19 cellular contexts compared by ENCODE assay signal in genomic region chr1:9115656-9116205, GRCh38. TPM values are rescaled to one million over a fixed set of nuclear protein-coding genes. Genes with fewer than 3 reads are reported as not detected.
A peak's percentile ranks its signal among the peaks of the same experiment; 100 is the strongest.
DNase-seq lines count a peak whose midpoint lies in the region; ATAC-seq and TF ChIP-seq lines count a peak whose summit lies in the region.
"Had no signal": no experiment of that assay in that cellular context is flagged by ENCODE, and none has a peak within 500 bp of the region (broad histone marks: within the 10 kb centered on the region; RNA-seq: fewer than 3 reads in every experiment).

No MANE protein-coding gene starts in this region.

- H3K4me1 Mint-ChIP-seq in activated CD8-positive, alpha-beta T cell treated with anti-CD3 and anti-CD28 coated beads for 36 hours (ENCODE audit: low read depth) = peaks cover 2% of the 10 kb centered on the region
- peaks cover 15% of the 10 kb centered on the region for H3K4me1 Mint-ChIP-seq in activated CD8-positive, alpha-beta T cell treated with anti-CD3 and anti-CD28 coated beads, Interleukin-2, amount 10 ng/mL, durations not matched to agents 7 days and 5 days (ENCODE audit: low read depth)

- H3K27ac Mint-ChIP-seq in activated CD8-positive, alpha-beta T cell treated with anti-CD3 and anti-CD28 coated beads for 36 hours = no peak overlapping the region
- no peak overlapping the region for H3K27ac Mint-ChIP-seq in activated CD8-positive, alpha-beta T cell treated with anti-CD3 and anti-CD28 coated beads, Interleukin-2, amount 10 ng/mL, durations not matched to agents 7 days and 5 days
- H3K27ac Mint-ChIP-seq: activated CD4-positive, alpha-beta memory T cell treated with anti-CD3 and anti-CD28 coated beads for 36 hours; activated naive CD8-positive, alpha-beta T cell treated with anti-CD3 and anti-CD28 coated beads, Interleukin-2, amount 50 U/mL, for 24 hours; endodermal cell had no signal

- 47 to 62% methylated on average over 1 of the region's 1 CpG for WGBS in esophagus, 2 donors
- WGBS in suprapubic skin = 17% methylated on average over 1 of the region's 1 CpG

- peaks cover 4 to 11% of the 10 kb centered on the region in 2 donors for H3K4me1 ChIP-seq in esophagus (ENCODE audit: control insufficient read depth in 2 of 2, insufficient read depth in 2 of 2, low read length in 1 of 2)
- peaks cover 23% of the 10 kb centered on the region for H3K4me1 ChIP-seq in suprapubic skin

- no peak for TF ChIP-seq POLR2A in suprapubic skin (IDR thresholded peaks at IDR 0.05)

- no peak for TF ChIP-seq CTCF in activated CD8-positive, alpha-beta T cell treated with anti-CD3 and anti-CD28 coated beads for 36 hours (IDR thresholded peaks at IDR 0.05)
- no peak for TF ChIP-seq CTCF in suprapubic skin (IDR thresholded peaks at IDR 0.05)

- H3K9me3 ChIP-seq in esophagus (ENCODE audit: control insufficient read depth in 2 of 2, insufficient read depth in 1 of 2, low read depth in 1 of 2, low read length in 1 of 2) (no peaks in the 10 kb centered on the region), suprapubic skin (no peaks in the 10 kb centered on the region)
- H3K9me3 ChIP-seq: Caco-2, right atrium auricular region had no signal

- peak; percentile 35 for ATAC-seq in activated CD8-positive, alpha-beta T cell treated with anti-CD3 and anti-CD28 coated beads for 36 hours
- no peak for ATAC-seq in activated CD8-positive, alpha-beta T cell treated with anti-CD3 and anti-CD28 coated beads, Interleukin-2, amount 10 ng/mL, durations not matched to agents 7 days and 5 days
- ATAC-seq in GM18907 (IDR thresholded peaks at IDR 0.05; ENCODE audit: unreplicated experiment) = no peak
- ATAC-seq: activated naive CD8-positive, alpha-beta T cell treated with anti-CD3 and anti-CD28 coated beads, Interleukin-2, amount 50 U/mL, for 24 hours had no signal

- H3K27me3 Mint-ChIP-seq in activated CD8-positive, alpha-beta T cell treated with anti-CD3 and anti-CD28 coated beads for 36 hours = no peaks in the 10 kb centered on the region
- no peaks in the 10 kb centered on the region for H3K27me3 Mint-ChIP-seq in activated CD8-positive, alpha-beta T cell treated with anti-CD3 and anti-CD28 coated beads, Interleukin-2, amount 10 ng/mL, durations not matched to agents 7 days and 5 days (ENCODE audit: low read depth)
- H3K27me3 Mint-ChIP-seq: activated CD4-positive, alpha-beta memory T cell treated with anti-CD3 and anti-CD28 coated beads for 36 hours; activated naive CD8-positive, alpha-beta T cell treated with anti-CD3 and anti-CD28 coated beads, Interleukin-2, amount 50 U/mL, for 24 hours had no signal

- CTCF ChIA-PET in activated CD8-positive, alpha-beta T cell treated with anti-CD3 and anti-CD28 coated beads for 36 hours (lab: Charles Lee) = interaction anchor here (0.9 to 2.5 kb wide), 5 partner anchors 13 to 81 kb away, joined by 3 to 11 read pairs (median 4); no protein-coding TSS in a partner anchor
- CTCF ChIA-PET in activated CD8-positive, alpha-beta T cell treated with anti-CD3 and anti-CD28 coated beads, Interleukin-2, amount 10 ng/mL, durations not matched to agents 7 days and 5 days (lab: Charles Lee) = interaction anchor here (0.6 to 1.4 kb wide), 3 partner anchors 26 to 476 kb away, joined by 3 to 9 read pairs (median 4); no protein-coding TSS in a partner anchor

- TF ChIP-seq EP300 in suprapubic skin (IDR thresholded peaks at IDR 0.05) = no peak

- H3K36me3 Mint-ChIP-seq in activated CD8-positive, alpha-beta T cell treated with anti-CD3 and anti-CD28 coated beads for 36 hours (ENCODE audit: low read depth) = no peaks in the 10 kb centered on the region
- H3K36me3 Mint-ChIP-seq in activated CD8-positive, alpha-beta T cell treated with anti-CD3 and anti-CD28 coated beads, Interleukin-2, amount 10 ng/mL, durations not matched to agents 7 days and 5 days (ENCODE audit: low read depth) = no peaks in the 10 kb centered on the region
- H3K36me3 Mint-ChIP-seq: activated CD4-positive, alpha-beta memory T cell treated with anti-CD3 and anti-CD28 coated beads for 36 hours had no signal

- intact Hi-C loops in activated CD8-positive, alpha-beta T cell treated with anti-CD3 and anti-CD28 coated beads for 36 hours (cut with micrococcal nuclease) = no loop called here

- no peak for DNase-seq in activated CD8-positive, alpha-beta T cell treated with anti-CD3 and anti-CD28 coated beads for 36 hours
- DNase-seq in activated CD8-positive, alpha-beta T cell treated with anti-CD3 and anti-CD28 coated beads, Interleukin-2, amount 10 ng/mL, durations not matched to agents 7 days and 5 days = no peak
- DNase-seq in NAMALWA (ENCODE audit: low spot score) (peak; percentile 33), suprapubic skin (ENCODE audit: low spot score in 2 of 2) (no peak), HuH-7 (ENCODE audit: low spot score) (no peak), NCI-H1105 treated with DMSO at 0.1 percent for 48 hours (lab: John Stamatoyannopoulos, UW) (no peak)
- DNase-seq: activated CD4-positive, alpha-beta memory T cell treated with anti-CD3 and anti-CD28 coated beads for 36 hours; activated naive CD8-positive, alpha-beta T cell treated with anti-CD3 and anti-CD28 coated beads, Interleukin-2, amount 50 U/mL, for 24 hours; Caco-2; central memory CD4-positive, alpha-beta T cell; endodermal cell; MM.1S; NCI-H2107; PC-9 had no signal

- POLR2A ChIA-PET in activated CD8-positive, alpha-beta T cell treated with anti-CD3 and anti-CD28 coated beads for 36 hours (lab: Charles Lee) = no interaction called here
- POLR2A ChIA-PET in activated CD8-positive, alpha-beta T cell treated with anti-CD3 and anti-CD28 coated beads, Interleukin-2, amount 10 ng/mL, durations not matched to agents 7 days and 5 days (lab: Charles Lee) = interaction anchor here (0.6 kb wide), 1 partner anchor 193 kb away, joined by 4 read pairs; no protein-coding TSS in a partner anchor

- no peak overlapping the region for H3K4me3 Mint-ChIP-seq in activated CD8-positive, alpha-beta T cell treated with anti-CD3 and anti-CD28 coated beads for 36 hours
- H3K4me3 Mint-ChIP-seq in activated CD8-positive, alpha-beta T cell treated with anti-CD3 and anti-CD28 coated beads, Interleukin-2, amount 10 ng/mL, durations not matched to agents 7 days and 5 days = no peak overlapping the region
- H3K4me3 Mint-ChIP-seq: activated CD4-positive, alpha-beta memory T cell treated with anti-CD3 and anti-CD28 coated beads for 36 hours; activated naive CD8-positive, alpha-beta T cell treated with anti-CD3 and anti-CD28 coated beads, Interleukin-2, amount 50 U/mL, for 24 hours; endodermal cell had no signal

- no peaks in the 10 kb centered on the region for H3K9me3 Mint-ChIP-seq in activated CD8-positive, alpha-beta T cell treated with anti-CD3 and anti-CD28 coated beads for 36 hours
- no peaks in the 10 kb centered on the region for H3K9me3 Mint-ChIP-seq in activated CD8-positive, alpha-beta T cell treated with anti-CD3 and anti-CD28 coated beads, Interleukin-2, amount 10 ng/mL, durations not matched to agents 7 days and 5 days (ENCODE audit: insufficient read depth)
- H3K9me3 Mint-ChIP-seq: activated CD4-positive, alpha-beta memory T cell treated with anti-CD3 and anti-CD28 coated beads for 36 hours; activated naive CD8-positive, alpha-beta T cell treated with anti-CD3 and anti-CD28 coated beads, Interleukin-2, amount 50 U/mL, for 24 hours; endodermal cell had no signal

- peak overlapping the region; percentile 38 to 71 for H3K27ac ChIP-seq in esophagus (ENCODE audit: low read depth in 2 of 2, low read length in 1 of 2)
- peak overlapping the region; percentile 57 for H3K27ac ChIP-seq in suprapubic skin
- H3K27ac ChIP-seq: PC-9, right atrium auricular region had no signal

- H3K4me3 ChIP-seq in esophagus (ENCODE audit: low read depth in 1 of 2, low read length in 2 of 2) = no peak overlapping the region
- no peak overlapping the region for H3K4me3 ChIP-seq in suprapubic skin
- H3K4me3 ChIP-seq: PC-9, right atrium auricular region had no signal

- peaks cover 0 to 11% of the 10 kb centered on the region in 2 donors for H3K36me3 ChIP-seq in esophagus (ENCODE audit: control insufficient read depth in 2 of 2, insufficient read depth in 2 of 2, low read length in 1 of 2)
- H3K36me3 ChIP-seq in suprapubic skin = peaks cover 9% of the 10 kb centered on the region

- H3K27me3 ChIP-seq in esophagus (ENCODE audit: control insufficient read depth in 1 of 2, insufficient read depth in 2 of 2, low read length in 2 of 2) (no peaks in the 10 kb centered on the region), suprapubic skin (no peaks in the 10 kb centered on the region)
- H3K27me3 ChIP-seq: right atrium auricular region had no signal

RNA-seq across cellular contexts. Expression of gene GPR157, which starts 13.2 kb away (rescaled TPM):
- 1 to 10 TPM; 3.4 to 4.7 TPM for total RNA-seq in activated CD8-positive, alpha-beta T cell treated with anti-CD3 and anti-CD28 coated beads for 36 hours
- total RNA-seq in activated CD8-positive, alpha-beta T cell treated with anti-CD3 and anti-CD28 coated beads, Interleukin-2, amount 10 ng/mL, durations not matched to agents 7 days and 5 days = 1 to 10 TPM; 1.2 to 1.4 TPM
- 10 to 100 TPM; 15.7 to 15.9 TPM for polyA plus RNA-seq in esophagus
- total RNA-seq in suprapubic skin = 10 to 100 TPM; 38.9 to 62.8 (median 44.2) TPM
- polyA plus RNA-seq: neural cell had no signal

RNA-seq across cellular contexts. Expression of gene SLC2A5, which starts 46.3 kb away (rescaled TPM):
- total RNA-seq in activated CD8-positive, alpha-beta T cell treated with anti-CD3 and anti-CD28 coated beads for 36 hours = not detected
- total RNA-seq in activated CD8-positive, alpha-beta T cell treated with anti-CD3 and anti-CD28 coated beads, Interleukin-2, amount 10 ng/mL, durations not matched to agents 7 days and 5 days = not detected
- polyA plus RNA-seq in esophagus = 1 to 10 TPM; 3.5 to 3.6 TPM
- 1 to 10 TPM; 3.3 to 6.5 (median 3.8) TPM for total RNA-seq in suprapubic skin
- total RNA-seq: activated CD4-positive, alpha-beta memory T cell treated with anti-CD3 and anti-CD28 coated beads for 36 hours; endodermal cell; HT1080; PC-9 had no signal
- polyA plus RNA-seq: neural cell had no signal

Comparison
In these comparisons a context has a peak if more than half of its experiments do, and no peak if none do; other contexts are left out.
1. RNA of gene GPR157, which starts 13.2 kb away (total RNA-seq): 38.9 to 62.8 TPM in suprapubic skin; 3.4 to 4.7 TPM in activated CD8-positive, alpha-beta T cell treated with anti-CD3 and anti-CD28 coated beads for 36 hours and 1.2 to 1.4 TPM in activated CD8-positive, alpha-beta T cell treated with anti-CD3 and anti-CD28 coated beads, Interleukin-2, amount 10 ng/mL, durations not matched to agents 7 days and 5 days; every median in the first group is over 4 times any median in the second.
2. RNA of gene SLC2A5, which starts 46.3 kb away (total RNA-seq): 3.3 to 6.5 TPM in suprapubic skin; not detected in activated CD8-positive, alpha-beta T cell treated with anti-CD3 and anti-CD28 coated beads for 36 hours and not detected in activated CD8-positive, alpha-beta T cell treated with anti-CD3 and anti-CD28 coated beads, Interleukin-2, amount 10 ng/mL, durations not matched to agents 7 days and 5 days; every median in the first group is over 4 times any median in the second.